Comparison of ENCODE assay signal across 27 cellular contexts in the genomic region with DNA sequence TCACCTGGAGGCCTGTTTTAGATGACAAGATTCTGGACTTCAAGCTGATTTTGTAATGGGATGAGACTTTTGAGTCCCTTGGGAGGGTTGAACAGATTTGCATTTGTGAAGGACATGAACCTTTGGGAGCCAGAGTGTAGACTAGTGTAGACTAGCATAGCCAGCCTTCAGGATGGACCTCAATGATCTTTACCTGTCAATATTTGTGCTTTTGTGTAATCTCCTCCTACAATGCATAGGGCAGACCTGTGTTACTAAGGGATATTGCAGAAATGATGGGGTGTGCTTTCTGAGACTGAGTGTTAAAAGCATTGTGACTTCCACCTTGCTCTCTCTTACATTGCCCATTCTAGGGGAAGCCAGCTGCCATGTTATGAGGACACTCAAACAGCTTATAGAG. TPM values are rescaled to one million over a fixed set of nuclear protein-coding genes. Genes with fewer than 3 reads are reported as not detected.
DNase-seq lines count a peak whose midpoint lies in the region; ATAC-seq, FAIRE-seq and TF ChIP-seq lines count a peak whose summit lies in the region.
"Had no signal": no experiment of that assay in that cellular context is flagged by ENCODE, and none has a peak within 500 bp of the region (broad histone marks: within the 10 kb centered on the region; RNA-seq: fewer than 3 reads in every experiment).

No MANE protein-coding gene starts in this region.

- H3K36me3 ChIP-seq in HepG2 (replicated peaks in 1 of 2; ENCODE audit: control insufficient read depth in 1 of 2, insufficient read depth in 2 of 2, low read length in 2 of 2) (no peaks in the 10 kb centered on the region), right lobe of liver (no peaks in the 10 kb centered on the region), RWPE2 (ENCODE audit: low read depth) (no peaks in the 10 kb centered on the region)
- H3K36me3 ChIP-seq: BLaER1 treated with 17β-estradiol and CSF1 and Interleukin-3, amounts not matched to agents 10 nM and 100 nM had no signal

- peaks cover 1 to 6% of the 10 kb centered on the region in 2 donors for H3K4me1 Mint-ChIP-seq in stimulated activated naive B cell treated with anti-CD40 and anti-IgM and Interleukin-4, amounts not matched to agents 10 μg/mL and 1 μg/mL and 100 μg/mL, for 72 hours
- peaks cover 27% of the 10 kb centered on the region for H3K4me1 Mint-ChIP-seq in CD4-positive, alpha-beta T cell (ENCODE audit: low read depth)

- ATAC-seq in HepG2 (peak; percentile 87), right lobe of liver (no peak), RWPE2 (ENCODE audit: low read depth) (no peak), HG03457 (IDR thresholded peaks at IDR 0.05; ENCODE audit: unreplicated experiment) (no peak)
- ATAC-seq in stimulated activated naive B cell treated with anti-CD40 and anti-IgM and Interleukin-4, amounts not matched to agents 10 μg/mL and 1 μg/mL and 100 μg/mL, for 72 hours (replicated peaks), result no peak
- no peak for ATAC-seq in CD4-positive, alpha-beta T cell (ENCODE audit: poor library complexity)
- ATAC-seq: A549, GM12878 had no signal

- H3K9me3 ChIP-seq in HepG2 (ENCODE audit: low read length), result no peaks in the 10 kb centered on the region
- no peaks in the 10 kb centered on the region for H3K9me3 ChIP-seq in right lobe of liver
- H3K9me3 ChIP-seq in RWPE2 (ENCODE audit: severe bottlenecking), result no peaks in the 10 kb centered on the region
- no peaks in the 10 kb centered on the region for H3K9me3 ChIP-seq in CD4-positive, alpha-beta T cell (ENCODE audit: control insufficient read depth, low read length)

- H3K4me1 ChIP-seq in HepG2 (ENCODE audit: insufficient read depth, low read length), result peaks cover 26% of the 10 kb centered on the region
- no peaks in the 10 kb centered on the region for H3K4me1 ChIP-seq in right lobe of liver
- H3K4me1 ChIP-seq in RWPE2 (ENCODE audit: insufficient read depth, poor library complexity, severe bottlenecking), result no peaks in the 10 kb centered on the region
- H3K4me1 ChIP-seq: A549 had no signal

- peak overlapping the region; percentile 51 for H3K27ac Mint-ChIP-seq in stimulated activated naive B cell treated with anti-CD40 and anti-IgM and Interleukin-4, amounts not matched to agents 10 μg/mL and 1 μg/mL and 100 μg/mL, for 72 hours
- H3K27ac Mint-ChIP-seq in CD4-positive, alpha-beta T cell, result no peak overlapping the region
- H3K27ac Mint-ChIP-seq: B cell; CD8-positive, alpha-beta memory T cell had no signal

- no peak for TF ChIP-seq RAD21 in HepG2 (CRISPR knock-in tag; IDR thresholded peaks at IDR 0.05)

- POLR2A ChIA-PET in HepG2 (lab: Yijun Ruan, JAX), result interaction anchor here (1.5 to 3.8 kb wide), 2 partner anchors 10 to 31 kb away, joined by 3 to 14 read pairs; a partner anchor contains a TSS
- POLR2A ChIA-PET in CD4-positive, alpha-beta T cell (lab: Charles Lee), result interaction anchor here (1.2 to 1.9 kb wide), 4 partner anchors 10 to 272 kb away, joined by 3 to 8 read pairs (median 4); a partner anchor contains a TSS

- no peak for TF ChIP-seq POLR2A in HepG2 (IDR thresholded peaks at IDR 0.05; ENCODE audit: insufficient read depth in 1 of 2, low read depth in 2 of 2, low read length in 2 of 2)
- no peak for TF ChIP-seq POLR2A in right lobe of liver (IDR thresholded peaks at IDR 0.05)

- H3K27ac ChIP-seq in HepG2 (ENCODE audit: extremely low read length, insufficient read depth, low read length), result no peak overlapping the region
- no peak overlapping the region for H3K27ac ChIP-seq in right lobe of liver
- no peak overlapping the region for H3K27ac ChIP-seq in RWPE2 (ENCODE audit: poor library complexity, severe bottlenecking)
- H3K27ac ChIP-seq in CD4-positive, alpha-beta T cell (ENCODE audit: low read depth, low read length), result no peak overlapping the region
- H3K27ac ChIP-seq: 22Rv1; A549; BLaER1 treated with 17β-estradiol and CSF1 and Interleukin-3, amounts not matched to agents 10 nM and 100 nM; C4-2B had no signal

- no peak overlapping the region for H3K4me3 ChIP-seq in HepG2 (replicated peaks in 1 of 3; ENCODE audit: insufficient read depth in 1 of 3, low read depth in 2 of 3, low read length in 3 of 3)
- no peak overlapping the region for H3K4me3 ChIP-seq in right lobe of liver
- no peak overlapping the region for H3K4me3 ChIP-seq in RWPE2 (ENCODE audit: severe bottlenecking)
- H3K4me3 ChIP-seq: A549; BLaER1 treated with 17β-estradiol and CSF1 and Interleukin-3, amounts not matched to agents 10 nM and 100 nM; GM12878 had no signal

- H3K9me3 Mint-ChIP-seq in stimulated activated naive B cell treated with anti-CD40 and anti-IgM and Interleukin-4, amounts not matched to agents 10 μg/mL and 1 μg/mL and 100 μg/mL, for 72 hours, result no peaks in the 10 kb centered on the region
- no peaks in the 10 kb centered on the region for H3K9me3 Mint-ChIP-seq in CD4-positive, alpha-beta T cell
- H3K9me3 Mint-ChIP-seq: CD8-positive, alpha-beta memory T cell had no signal

- DNase-seq in HepG2 (ENCODE audit: low spot score), result peak; percentile 41
- no peak for DNase-seq in right lobe of liver
- DNase-seq in RWPE2 (ENCODE audit: low spot score), result peak; percentile 38
- DNase-seq in stimulated activated naive B cell treated with anti-CD40 and anti-IgM and Interleukin-4, amounts not matched to agents 10 μg/mL and 1 μg/mL and 100 μg/mL, for 72 hours, result no peak
- no peak for DNase-seq in CD4-positive, alpha-beta T cell
- DNase-seq: AML-193; CD8-positive, alpha-beta memory T cell; COR-L47; DMS 273 treated with DMSO at 0.1 percent for 48 hours; DMS153; DMS53; DMS79; DND-41; EL; GDM1 had no signal

- no peak overlapping the region for H3K9ac ChIP-seq in HepG2 (ENCODE audit: insufficient read depth, low read depth, low read length)
- H3K9ac ChIP-seq: BLaER1 treated with 17β-estradiol and CSF1 and Interleukin-3, amounts not matched to agents 10 nM and 100 nM had no signal

- intact Hi-C loops in HepG2 (cut with micrococcal nuclease; ENCODE audit: unreplicated experiment), result no loop called here
- intact Hi-C loops in right lobe of liver (cut with DNase I), result no loop called here
- intact Hi-C loops in CD4-positive, alpha-beta T cell (cut with DNase I, micrococcal nuclease), result no loop called here

- H3K4me3 Mint-ChIP-seq in stimulated activated naive B cell treated with anti-CD40 and anti-IgM and Interleukin-4, amounts not matched to agents 10 μg/mL and 1 μg/mL and 100 μg/mL, for 72 hours, result no peak overlapping the region
- H3K4me3 Mint-ChIP-seq in CD4-positive, alpha-beta T cell, result no peak overlapping the region
- H3K4me3 Mint-ChIP-seq: B cell; CD4-positive, alpha-beta memory T cell had no signal

- BruUV-seq in HepG2 (replicated peaks; lab: Mats Ljungman, UMichigan), result no TSS peak

- CTCF ChIA-PET in HepG2 (lab: Yijun Ruan, JAX; ENCODE audit: low intra/inter-chr PET ratio, low total read pairs), result interaction anchor here (1.1 kb wide), 1 partner anchor 305 kb away, joined by 3 read pairs; no protein-coding TSS in a partner anchor
- CTCF ChIA-PET in CD4-positive, alpha-beta T cell (lab: Charles Lee), result interaction anchor here (2.7 kb wide), 1 partner anchor 8 kb away, joined by 11 read pairs; no protein-coding TSS in a partner anchor

- TF ChIP-seq EP300 in HepG2 (IDR thresholded peaks at IDR 0.05; ENCODE audit: low read depth in 2 of 2, low read length in 2 of 2) (no peak), HepG2 (CRISPR knock-in tag; IDR thresholded peaks at IDR 0.05; ENCODE audit: borderline replicate concordance) (no peak)

- no peak overlapping the region for H3K4me2 ChIP-seq in HepG2 (ENCODE audit: low read depth, low read length)
- H3K4me2 ChIP-seq: A549; BLaER1 treated with 17β-estradiol and CSF1 and Interleukin-3, amounts not matched to agents 10 nM and 100 nM had no signal

- no peaks in the 10 kb centered on the region for H4K20me1 ChIP-seq in HepG2 (ENCODE audit: insufficient read depth, low read length)
- H4K20me1 ChIP-seq: BLaER1 treated with 17β-estradiol and CSF1 and Interleukin-3, amounts not matched to agents 10 nM and 100 nM had no signal

- H2AFZ ChIP-seq in HepG2 (ENCODE audit: low read length), result no peak overlapping the region

- no peaks in the 10 kb centered on the region for H3K79me2 ChIP-seq in HepG2 (ENCODE audit: insufficient read depth, low read length)

- TF ChIP-seq CTCF in HepG2 (CRISPR knock-in tag; IDR thresholded peaks at IDR 0.05) (no peak), right lobe of liver (IDR thresholded peaks at IDR 0.05) (no peak), RWPE2 (IDR thresholded peaks at IDR 0.05; ENCODE audit: poor library complexity, severe bottlenecking) (no peak)
- no peak for TF ChIP-seq CTCF in CD4-positive, alpha-beta T cell (IDR thresholded peaks at IDR 0.05)

- no peak for FAIRE-seq in HepG2 (lab: Jason Lieb, UNC)
- FAIRE-seq: A549, GM12878, GM12892, GM18507 had no signal

- H3K36me3 Mint-ChIP-seq in stimulated activated naive B cell treated with anti-CD40 and anti-IgM and Interleukin-4, amounts not matched to agents 10 μg/mL and 1 μg/mL and 100 μg/mL, for 72 hours, result peaks cover 0 to 1% of the 10 kb centered on the region in 2 donors
- no peaks in the 10 kb centered on the region for H3K36me3 Mint-ChIP-seq in CD4-positive, alpha-beta T cell (ENCODE audit: low read depth)
- H3K36me3 Mint-ChIP-seq: CD4-positive, alpha-beta memory T cell; CD8-positive, alpha-beta memory T cell had no signal

- H3K27me3 Mint-ChIP-seq in stimulated activated naive B cell treated with anti-CD40 and anti-IgM and Interleukin-4, amounts not matched to agents 10 μg/mL and 1 μg/mL and 100 μg/mL, for 72 hours, result no peaks in the 10 kb centered on the region
- no peaks in the 10 kb centered on the region for H3K27me3 Mint-ChIP-seq in CD4-positive, alpha-beta T cell
- H3K27me3 Mint-ChIP-seq: B cell had no signal

- in situ Hi-C loops in HepG2 (cut with HindIII; ENCODE audit: extremely low pct_ligation_motif_present, low pct_unique_long_range_greater_than_20kb), result no loop called here

- H3K27me3 ChIP-seq in HepG2 (ENCODE audit: control insufficient read depth in 1 of 2, insufficient read depth in 2 of 2, low read length in 2 of 2) (no peaks in the 10 kb centered on the region), right lobe of liver (no peaks in the 10 kb centered on the region), RWPE2 (ENCODE audit: insufficient read depth, poor library complexity, severe bottlenecking) (no peaks in the 10 kb centered on the region)
- H3K27me3 ChIP-seq in CD4-positive, alpha-beta T cell (ENCODE audit: control insufficient read depth, insufficient read depth, low read length), result no peaks in the 10 kb centered on the region
- H3K27me3 ChIP-seq: BLaER1 treated with 17β-estradiol and CSF1 and Interleukin-3, amounts not matched to agents 10 nM and 100 nM had no signal

RNA-seq across cellular contexts. Expression of a gene that starts 9.9 kb away (rescaled TPM):
- 8.6 and 16.9 TPM in 2 replicates for total RNA-seq in HepG2 (2016; rRNA removed; fragmentation: Illumina TruSeq; extraction: Trizol)
- 4.6 and 5.4 TPM in 2 replicates for total RNA-seq in HepG2 (2016; cell fraction: cytosol; rRNA removed; fragmentation: Illumina TruSeq; extraction: Trizol; ENCODE audit: low read depth)
- 8.2 and 17.2 TPM in 2 replicates for total RNA-seq in HepG2 (2016; cell fraction: insoluble cytoplasmic fraction; rRNA removed; fragmentation: Illumina TruSeq; extraction: Trizol)
- 13.8 and 15.6 TPM in 2 replicates for total RNA-seq in HepG2 (2016; cell fraction: membrane; rRNA removed; fragmentation: Illumina TruSeq; extraction: Trizol)
- total RNA-seq in HepG2 (2016; cell fraction: nucleus; rRNA removed; fragmentation: Illumina TruSeq; extraction: Trizol), result 15.9 and 21.6 TPM in 2 replicates
- polyA plus RNA-seq in HepG2 (2011; rRNA removed), result 45.2 and 80.6 TPM in 2 replicates
- polyA plus RNA-seq in HepG2 (2011; cell fraction: cytosol; rRNA removed), result 49.4 and 54.8 TPM in 2 replicates
- polyA plus RNA-seq in HepG2 (2011; cell fraction: nucleus; rRNA removed), result 70.7 and 85.9 TPM in 2 replicates
- 45.8 and 84.6 TPM in 2 replicates for polyA plus RNA-seq in HepG2 (2012)
- polyA plus RNA-seq in HepG2 (2016; cell fraction: cytosol; fragmentation: Illumina TruSeq; extraction: Trizol; ENCODE audit: low read depth), result 6.5 and 7.4 TPM in 2 replicates
- 8.2 and 10.9 TPM in 2 replicates for polyA plus RNA-seq in HepG2 (2016; cell fraction: insoluble cytoplasmic fraction; fragmentation: Illumina TruSeq; extraction: Trizol; ENCODE audit: low read depth)
- polyA plus RNA-seq in HepG2 (2016; cell fraction: membrane; fragmentation: Illumina TruSeq; extraction: Trizol; ENCODE audit: low read depth), result 11.6 and 13.0 TPM in 2 replicates
- polyA plus RNA-seq in HepG2 (2016; cell fraction: nucleus; fragmentation: Illumina TruSeq; extraction: Trizol; ENCODE audit: insufficient read depth, low read depth), result 22.9 and 23.5 TPM in 2 replicates
- polyA minus RNA-seq in HepG2 (2011; rRNA and poly(A)+ RNA removed; ENCODE audit: low replicate concordance), result 73.0 and 241 TPM in 2 replicates
- 55.0 and 77.3 TPM in 2 replicates for polyA minus RNA-seq in HepG2 (2011; cell fraction: cytosol; rRNA and poly(A)+ RNA removed)
- polyA minus RNA-seq in HepG2 (2011; cell fraction: nucleus; rRNA and poly(A)+ RNA removed), result 23.4 and 37.7 TPM in 2 replicates
- 10 to 100 TPM; 31.0 to 54.5 (median 44.6) TPM for total RNA-seq in right lobe of liver
- 10 to 100 TPM; 52.4 to 54.6 TPM for total RNA-seq in CD4-positive, alpha-beta T cell

RNA-seq across cellular contexts. Expression of a gene that starts 21.4 kb away (rescaled TPM):
- not detected in 2 replicates for total RNA-seq in HepG2 (2016; rRNA removed; fragmentation: Illumina TruSeq; extraction: Trizol)
- not detected in 2 replicates for total RNA-seq in HepG2 (2016; cell fraction: cytosol; rRNA removed; fragmentation: Illumina TruSeq; extraction: Trizol; ENCODE audit: low read depth)
- total RNA-seq in HepG2 (2016; cell fraction: insoluble cytoplasmic fraction; rRNA removed; fragmentation: Illumina TruSeq; extraction: Trizol), result not detected in 2 replicates
- total RNA-seq in HepG2 (2016; cell fraction: membrane; rRNA removed; fragmentation: Illumina TruSeq; extraction: Trizol), result not detected in 2 replicates
- not detected in 2 replicates for total RNA-seq in HepG2 (2016; cell fraction: nucleus; rRNA removed; fragmentation: Illumina TruSeq; extraction: Trizol)
- polyA plus RNA-seq in HepG2 (2011; rRNA removed), result 0.20 and 0.31 TPM in 2 replicates
- polyA plus RNA-seq in HepG2 (2011; cell fraction: cytosol; rRNA removed), result 0.04 and 0.05 TPM in 2 replicates
- polyA plus RNA-seq in HepG2 (2011; cell fraction: nucleus; rRNA removed), result 1.1 and 1.9 TPM in 2 replicates
- 0.21 and 0.67 TPM in 2 replicates for polyA plus RNA-seq in HepG2 (2012)
- not detected in 2 replicates for polyA plus RNA-seq in HepG2 (2016; cell fraction: cytosol; fragmentation: Illumina TruSeq; extraction: Trizol; ENCODE audit: low read depth)
- not detected in 2 replicates for polyA plus RNA-seq in HepG2 (2016; cell fraction: insoluble cytoplasmic fraction; fragmentation: Illumina TruSeq; extraction: Trizol; ENCODE audit: low read depth)
- not detected in 2 replicates for polyA plus RNA-seq in HepG2 (2016; cell fraction: membrane; fragmentation: Illumina TruSeq; extraction: Trizol; ENCODE audit: low read depth)
- not detected in 2 replicates for polyA plus RNA-seq in HepG2 (2016; cell fraction: nucleus; fragmentation: Illumina TruSeq; extraction: Trizol; ENCODE audit: insufficient read depth, low read depth)
- polyA minus RNA-seq in HepG2 (2011; rRNA and poly(A)+ RNA removed; ENCODE audit: low replicate concordance), result 0.26 and 0.30 TPM in 2 replicates
- not detected in 2 replicates for polyA minus RNA-seq in HepG2 (2011; cell fraction: cytosol; rRNA and poly(A)+ RNA removed)
- 0.25 and 0.90 TPM in 2 replicates for polyA minus RNA-seq in HepG2 (2011; cell fraction: nucleus; rRNA and poly(A)+ RNA removed)
- total RNA-seq in right lobe of liver, result under 1 TPM in 2 of 6 experiments, not detected in 4; 0.10 to 0.12 TPM
- 1 to 10 TPM; 9.2 to 9.4 TPM for total RNA-seq in CD4-positive, alpha-beta T cell
- total RNA-seq: A172, G401 had no signal

RNA-seq across cellular contexts. Expression of a gene that starts 25.3 kb away (rescaled TPM):
- total RNA-seq in HepG2 (2016; rRNA removed; fragmentation: Illumina TruSeq; extraction: Trizol) (1.6 and 5.2 TPM in 2 replicates), right lobe of liver (10 to 100 TPM in 4 of 6 experiments, 1 to 10 TPM in 2; 8.7 to 26.0 (median 12.8) TPM)
- 0.20 and 0.44 TPM in 2 replicates for total RNA-seq in HepG2 (2016; cell fraction: cytosol; rRNA removed; fragmentation: Illumina TruSeq; extraction: Trizol; ENCODE audit: low read depth)
- total RNA-seq in HepG2 (2016; cell fraction: insoluble cytoplasmic fraction; rRNA removed; fragmentation: Illumina TruSeq; extraction: Trizol), result 2.1 and 5.2 TPM in 2 replicates
- total RNA-seq in HepG2 (2016; cell fraction: membrane; rRNA removed; fragmentation: Illumina TruSeq; extraction: Trizol), result 0.71 and 0.79 TPM in 2 replicates
- total RNA-seq in HepG2 (2016; cell fraction: nucleus; rRNA removed; fragmentation: Illumina TruSeq; extraction: Trizol), result 4.6 and 5.5 TPM in 2 replicates
- polyA plus RNA-seq in HepG2 (2011; rRNA removed), result 9.8 and 11.3 TPM in 2 replicates
- 5.8 and 6.5 TPM in 2 replicates for polyA plus RNA-seq in HepG2 (2011; cell fraction: cytosol; rRNA removed)
- 25.6 and 29.7 TPM in 2 replicates for polyA plus RNA-seq in HepG2 (2011; cell fraction: nucleus; rRNA removed)
- polyA plus RNA-seq in HepG2 (2012), result 4.8 and 11.1 TPM in 2 replicates
- polyA plus RNA-seq in HepG2 (2016; cell fraction: cytosol; fragmentation: Illumina TruSeq; extraction: Trizol; ENCODE audit: low read depth), result 0.14 and 0.26 TPM in 2 replicates
- polyA plus RNA-seq in HepG2 (2016; cell fraction: insoluble cytoplasmic fraction; fragmentation: Illumina TruSeq; extraction: Trizol; ENCODE audit: low read depth), result 1.7 and 2.1 TPM in 2 replicates
- 0.27 and 0.44 TPM in 2 replicates for polyA plus RNA-seq in HepG2 (2016; cell fraction: membrane; fragmentation: Illumina TruSeq; extraction: Trizol; ENCODE audit: low read depth)
- 9.4 and 10.2 TPM in 2 replicates for polyA plus RNA-seq in HepG2 (2016; cell fraction: nucleus; fragmentation: Illumina TruSeq; extraction: Trizol; ENCODE audit: insufficient read depth, low read depth)
- polyA minus RNA-seq in HepG2 (2011; rRNA and poly(A)+ RNA removed; ENCODE audit: low replicate concordance), result 1.4 and 12.3 TPM in 2 replicates
- 2.5 and 3.8 TPM in 2 replicates for polyA minus RNA-seq in HepG2 (2011; cell fraction: cytosol; rRNA and poly(A)+ RNA removed)
- 4.5 and 4.8 TPM in 2 replicates for polyA minus RNA-seq in HepG2 (2011; cell fraction: nucleus; rRNA and poly(A)+ RNA removed)
- total RNA-seq in CD4-positive, alpha-beta T cell, result 1 to 10 TPM; 2.6 to 2.9 TPM
- polyA plus RNA-seq: CD4-positive, alpha-beta memory T cell; CD8-positive, alpha-beta memory T cell had no signal

RNA-seq across cellular contexts. Expression of a gene that starts 32.0 kb away (rescaled TPM):
- 329 and 420 TPM in 2 replicates for total RNA-seq in HepG2 (2016; rRNA removed; fragmentation: Illumina TruSeq; extraction: Trizol)
- total RNA-seq in HepG2 (2016; cell fraction: cytosol; rRNA removed; fragmentation: Illumina TruSeq; extraction: Trizol; ENCODE audit: low read depth), result 142 and 155 TPM in 2 replicates
- total RNA-seq in HepG2 (2016; cell fraction: insoluble cytoplasmic fraction; rRNA removed; fragmentation: Illumina TruSeq; extraction: Trizol), result 341 and 464 TPM in 2 replicates
- total RNA-seq in HepG2 (2016; cell fraction: membrane; rRNA removed; fragmentation: Illumina TruSeq; extraction: Trizol), result 156 and 160 TPM in 2 replicates
- 109 and 136 TPM in 2 replicates for total RNA-seq in HepG2 (2016; cell fraction: nucleus; rRNA removed; fragmentation: Illumina TruSeq; extraction: Trizol)
- 118 and 123 TPM in 2 replicates for polyA plus RNA-seq in HepG2 (2011; rRNA removed)
- 96.8 and 121 TPM in 2 replicates for polyA plus RNA-seq in HepG2 (2011; cell fraction: cytosol; rRNA removed)
- 57.8 and 65.3 TPM in 2 replicates for polyA plus RNA-seq in HepG2 (2011; cell fraction: nucleus; rRNA removed)
- 191 and 236 TPM in 2 replicates for polyA plus RNA-seq in HepG2 (2012)
- polyA plus RNA-seq in HepG2 (2016; cell fraction: cytosol; fragmentation: Illumina TruSeq; extraction: Trizol; ENCODE audit: low read depth), result 177 and 226 TPM in 2 replicates
- polyA plus RNA-seq in HepG2 (2016; cell fraction: insoluble cytoplasmic fraction; fragmentation: Illumina TruSeq; extraction: Trizol; ENCODE audit: low read depth), result 443 and 518 TPM in 2 replicates
- polyA plus RNA-seq in HepG2 (2016; cell fraction: membrane; fragmentation: Illumina TruSeq; extraction: Trizol; ENCODE audit: low read depth), result 154 and 175 TPM in 2 replicates
- 256 and 271 TPM in 2 replicates for polyA plus RNA-seq in HepG2 (2016; cell fraction: nucleus; fragmentation: Illumina TruSeq; extraction: Trizol; ENCODE audit: insufficient read depth, low read depth)
- 17.7 and 30.4 TPM in 2 replicates for polyA minus RNA-seq in HepG2 (2011; rRNA and poly(A)+ RNA removed; ENCODE audit: low replicate concordance)
- polyA minus RNA-seq in HepG2 (2011; cell fraction: cytosol; rRNA and poly(A)+ RNA removed), result 72.9 and 76.8 TPM in 2 replicates
- polyA minus RNA-seq in HepG2 (2011; cell fraction: nucleus; rRNA and poly(A)+ RNA removed), result 33.7 and 36.6 TPM in 2 replicates
- total RNA-seq in right lobe of liver, result 10 to 100 TPM; 42.0 to 96.6 (median 47.6) TPM
- 10 to 100 TPM; 27.6 to 29.4 TPM for total RNA-seq in CD4-positive, alpha-beta T cell

RNA-seq across cellular contexts. Expression of a gene that starts 46.4 kb away (rescaled TPM):
- 0.07 and 0.13 TPM in 2 replicates for total RNA-seq in HepG2 (2016; rRNA removed; fragmentation: Illumina TruSeq; extraction: Trizol)
- not detected in 2 replicates for total RNA-seq in HepG2 (2016; cell fraction: cytosol; rRNA removed; fragmentation: Illumina TruSeq; extraction: Trizol; ENCODE audit: low read depth)
- 0.17 TPM in 1 of 2 replicates, not detected in the other for total RNA-seq in HepG2 (2016; cell fraction: insoluble cytoplasmic fraction; rRNA removed; fragmentation: Illumina TruSeq; extraction: Trizol)
- 0.10 and 0.15 TPM in 2 replicates for total RNA-seq in HepG2 (2016; cell fraction: membrane; rRNA removed; fragmentation: Illumina TruSeq; extraction: Trizol)
- 0.38 TPM in 1 of 2 replicates, not detected in the other for total RNA-seq in HepG2 (2016; cell fraction: nucleus; rRNA removed; fragmentation: Illumina TruSeq; extraction: Trizol)
- 0.63 and 1.1 TPM in 2 replicates for polyA plus RNA-seq in HepG2 (2011; rRNA removed)
- polyA plus RNA-seq in HepG2 (2011; cell fraction: cytosol; rRNA removed), result 0.94 and 1.3 TPM in 2 replicates
- 2.3 and 2.5 TPM in 2 replicates for polyA plus RNA-seq in HepG2 (2011; cell fraction: nucleus; rRNA removed)
- 1.3 and 1.7 TPM in 2 replicates for polyA plus RNA-seq in HepG2 (2012)
- not detected in 2 replicates for polyA plus RNA-seq in HepG2 (2016; cell fraction: cytosol; fragmentation: Illumina TruSeq; extraction: Trizol; ENCODE audit: low read depth)
- 0.19 and 0.40 TPM in 2 replicates for polyA plus RNA-seq in HepG2 (2016; cell fraction: insoluble cytoplasmic fraction; fragmentation: Illumina TruSeq; extraction: Trizol; ENCODE audit: low read depth)
- polyA plus RNA-seq in HepG2 (2016; cell fraction: membrane; fragmentation: Illumina TruSeq; extraction: Trizol; ENCODE audit: low read depth), result 0.23 and 0.27 TPM in 2 replicates
- not detected in 2 replicates for polyA plus RNA-seq in HepG2 (2016; cell fraction: nucleus; fragmentation: Illumina TruSeq; extraction: Trizol; ENCODE audit: insufficient read depth, low read depth)
- polyA minus RNA-seq in HepG2 (2011; rRNA and poly(A)+ RNA removed; ENCODE audit: low replicate concordance), result 1.2 and 3.2 TPM in 2 replicates
- polyA minus RNA-seq in HepG2 (2011; cell fraction: cytosol; rRNA and poly(A)+ RNA removed), result 0.44 TPM in 1 of 2 replicates, not detected in the other
- 0.50 and 0.90 TPM in 2 replicates for polyA minus RNA-seq in HepG2 (2011; cell fraction: nucleus; rRNA and poly(A)+ RNA removed)
- 10 to 100 TPM in 2 of 6 experiments, 1 to 10 TPM in 4; 6.2 to 11.4 (median 7.3) TPM for total RNA-seq in right lobe of liver
- 1 to 10 TPM in 1 of 2 experiments, under 1 TPM in 1; 0.89 to 1.1 TPM for total RNA-seq in CD4-positive, alpha-beta T cell
- polyA plus RNA-seq: CD8-positive, alpha-beta memory T cell had no signal

Comparison
In these comparisons a context has a peak if more than half of its experiments do, and no peak if none do; other contexts are left out.
1. DNase-seq: peak in HepG2 (single experiment) and RWPE2 (single experiment); none in right lobe of liver (0 of 3), stimulated activated naive B cell treated with anti-CD40 and anti-IgM and Interleukin-4, amounts not matched to agents 10 μg/mL and 1 μg/mL and 100 μg/mL, for 72 hours (single experiment) and CD4-positive, alpha-beta T cell (0 of 10).